17 cellular contexts compared by ENCODE assay signal in genomic region chr13:52852444-52852843, GRCh38. TPM values are rescaled to one million over a fixed set of nuclear protein-coding genes. Genes with fewer than 3 reads are reported as not detected.
A peak's percentile ranks its signal among the peaks of the same experiment; 100 is the strongest.
DNase-seq lines count a peak whose midpoint lies in the region; ATAC-seq and TF ChIP-seq lines count a peak whose summit lies in the region.
"Had no signal": no experiment of that assay in that cellular context is flagged by ENCODE, and none has a peak within 500 bp of the region (broad histone marks: within the 10 kb centered on the region; RNA-seq: fewer than 3 reads in every experiment).

No MANE protein-coding gene starts in this region.

- H3K9me3 ChIP-seq in SK-N-MC (ENCODE audit: low read depth, low read length) (no peaks in the 10 kb centered on the region), right cardiac atrium (ENCODE audit: control insufficient read depth, low read length) (no peaks in the 10 kb centered on the region)
- H3K9me3 ChIP-seq: A549, HAP-1, tibial nerve had no signal

- intact Hi-C loops in right cardiac atrium (cut with DNase I) = no loop called here

- H3K4me3 ChIP-seq in SK-N-MC = peak overlapping the region; percentile 96; the same call in 1 of the 2 replicates
- no peak overlapping the region for H3K4me3 ChIP-seq in right cardiac atrium (ENCODE audit: low read length)
- H3K4me3 ChIP-seq: A549, ovary had no signal

- peak overlapping the region in 1 of 3 experiments; percentile 74 for H3K27ac Mint-ChIP-seq in nephron
- H3K27ac Mint-ChIP-seq: activated naive CD4-positive, alpha-beta T cell treated with anti-CD3 and anti-CD28 coated beads, Interleukin-2, amount 50 U/mL, for 24 hours had no signal

- DNase-seq in NCI-H2107 treated with DMSO at 0.1 percent for 48 hours (lab: John Stamatoyannopoulos, UW; ENCODE audit: unreplicated experiment) (peak; percentile 38), NCI-H2107 (lab: John Stamatoyannopoulos, UW) (no peak), NCI-H1092 treated with DMSO at 0.1 percent for 48 hours (lab: John Stamatoyannopoulos, UW) (peak; percentile 74), SK-N-MC (ENCODE audit: low read depth, low spot score) (no peak), right cardiac atrium (no peak)
- DNase-seq: ovary had no signal

- H3K27me3 ChIP-seq in right cardiac atrium (ENCODE audit: control insufficient read depth, insufficient read depth) = no peaks in the 10 kb centered on the region
- H3K27me3 ChIP-seq: ovary had no signal

- peak overlapping the region; percentile 53 to 94 (median 78) for H3K4me3 Mint-ChIP-seq in nephron

- no peaks in the 10 kb centered on the region for H3K4me1 ChIP-seq in right cardiac atrium (ENCODE audit: control insufficient read depth, insufficient read depth, low read length)
- H3K4me1 ChIP-seq: A549 had no signal

- H3K9ac ChIP-seq in SK-N-MC (ENCODE audit: insufficient read length) = no peak overlapping the region

- no peaks in the 10 kb centered on the region for H3K36me3 Mint-ChIP-seq in nephron (ENCODE audit: low read depth)

- TF ChIP-seq CTCF in nephron (IDR thresholded peaks at IDR 0.05; ENCODE audit: unreplicated experiment in 3 of 3) = no peak

- peaks cover 2% of the 10 kb centered on the region for H3K9me3 Mint-ChIP-seq in nephron

- peaks cover 72% of the 10 kb centered on the region for H3K27me3 Mint-ChIP-seq in nephron (ENCODE audit: low read depth)

- H3K4me1 Mint-ChIP-seq in nephron = peaks cover 41% of the 10 kb centered on the region

- ATAC-seq in right cardiac atrium = no peak
- no peak for ATAC-seq in HG02970 (IDR thresholded peaks at IDR 0.05; ENCODE audit: low FRiP score, unreplicated experiment)
- ATAC-seq in HG03095 (IDR thresholded peaks at IDR 0.05; ENCODE audit: unreplicated experiment) = no peak
- ATAC-seq: A549, esophagus mucosa had no signal

- WGBS in right cardiac atrium = 49% methylated on average over 2 of the region's 2 CpGs

- H3K36me3 ChIP-seq in SK-N-MC (ENCODE audit: insufficient read depth, low read length) = no peaks in the 10 kb centered on the region
- H3K36me3 ChIP-seq: HAP-1, ovary, tibial nerve had no signal

- H3K27ac ChIP-seq in SK-N-MC (no peak overlapping the region), right cardiac atrium (ENCODE audit: low read length) (no peak overlapping the region)
- H3K27ac ChIP-seq: A549, ovary had no signal

RNA-seq across cellular contexts. Expression of gene PCDH8, which starts 4.0 kb away (rescaled TPM):
- total RNA-seq in right cardiac atrium = not detected
- polyA plus RNA-seq in right cardiac atrium = not detected
- total RNA-seq: activated CD8-positive, alpha-beta memory T cell treated with anti-CD3 and anti-CD28 coated beads for 36 hours; HT-29; ovary; RPMI7951 had no signal
- polyA plus RNA-seq: A549 had no signal

Comparison
In these comparisons a context has a peak if more than half of its experiments do, and no peak if none do; other contexts are left out.
1. DNase-seq: peak in NCI-H2107 treated with DMSO at 0.1 percent for 48 hours (single experiment) and NCI-H1092 treated with DMSO at 0.1 percent for 48 hours (single experiment); none in NCI-H2107 (single experiment), SK-N-MC (single experiment) and right cardiac atrium (0 of 3).